Comparison of ENCODE assay signal across 2 cellular contexts in the genomic region with DNA sequence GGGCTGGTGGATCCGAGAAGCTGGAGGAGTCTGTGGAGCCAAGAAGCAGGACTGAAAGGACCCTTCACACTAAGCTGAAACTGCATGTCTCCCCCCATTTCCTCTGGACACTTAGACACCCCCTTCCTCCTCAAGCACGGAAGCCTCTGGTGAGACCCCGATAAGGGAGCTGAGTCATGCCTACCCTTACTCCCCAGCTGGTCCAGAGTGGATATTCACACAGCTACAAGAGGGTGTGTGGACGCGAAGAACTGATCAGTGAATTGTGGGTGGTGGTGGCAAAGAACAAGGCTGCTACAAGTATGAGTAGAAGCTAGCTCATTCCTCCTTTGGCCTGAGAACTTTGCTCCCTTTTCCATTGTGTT.
A peak's percentile ranks its signal among the peaks of the same experiment; 100 is the strongest.
TF ChIP-seq lines count a peak whose summit lies in the region.

No MANE protein-coding gene starts in this region.

TF ChIP-seq in H1, 55 proteins besides CTCF, POLR2A, EP300 and RAD21:
- TF ChIP-seq BACH1 (IDR thresholded peaks at IDR 0.05; ENCODE audit: low read length) (peak; percentile 51; the same call in 1 of the 2 replicates), SP4 (IDR thresholded peaks at IDR 0.05; ENCODE audit: low read length) (peak; percentile 22; the same call in 1 of the 2 replicates), TAF1 (IDR thresholded peaks at IDR 0.05; ENCODE audit: low read depth, low read length) (peak; percentile 20; the same call in 1 of the 2 replicates), CTBP2 (IDR thresholded peaks at IDR 0.05; ENCODE audit: borderline replicate concordance, insufficient read depth, insufficient read length, low read length) (no peak)

TF ChIP-seq in HEK293T, 16 proteins besides CTCF, POLR2A, EP300 and RAD21:
- TF ChIP-seq LEF1 (IDR thresholded peaks at IDR 0.05; ENCODE audit: borderline replicate concordance) = no peak
- no peak for TF ChIP-seq FOXA1 (IDR thresholded peaks at IDR 0.05)
- no peak for TF ChIP-seq TARDBP (IDR thresholded peaks at IDR 0.05)
- TF ChIP-seq L3MBTL2 (conservative IDR thresholded peaks at IDR 0.05) = no peak
- TF ChIP-seq ELF4 (IDR thresholded peaks at IDR 0.05) = no peak
- TF ChIP-seq SUZ12 (IDR thresholded peaks at IDR 0.05) = no peak
- no peak for TF ChIP-seq ARNT (IDR thresholded peaks at IDR 0.05)
- no peak for TF ChIP-seq HDGF (IDR thresholded peaks at IDR 0.05; ENCODE audit: borderline replicate concordance)
- no peak for TF ChIP-seq SP1 (IDR thresholded peaks at IDR 0.05)
- TF ChIP-seq CTBP1 (IDR thresholded peaks at IDR 0.05; ENCODE audit: borderline replicate concordance) = no peak
- TF ChIP-seq BHLHE40 (IDR thresholded peaks at IDR 0.05; ENCODE audit: borderline replicate concordance) = no peak
- no peak for TF ChIP-seq FOXM1 (IDR thresholded peaks at IDR 0.05; ENCODE audit: borderline replicate concordance)
